ENCODE assay signal across 13 cellular contexts in genomic region chr16:17301184-17301583, GRCh38.
"Had no signal": no experiment of that assay in that cellular context is flagged by ENCODE, and none has a peak within 500 bp of the region (broad histone marks: within the 10 kb centered on the region; RNA-seq: fewer than 3 reads in every experiment).

No MANE protein-coding gene starts in this region.

- H3K9me3 ChIP-seq: left ventricle myocardium inferior, ovary, uterus had no signal

- H3K36me3 ChIP-seq: left ventricle myocardium inferior, ovary, uterus had no signal

- DNase-seq: activated CD4-positive, alpha-beta T cell treated with anti-CD3 and anti-CD28 coated beads, Interleukin-2, amount 10 ng/mL, durations not matched to agents 7 days and 5 days; activated CD4-positive, CD25-positive, alpha-beta regulatory T cell; activated naive CD4-positive, alpha-beta T cell treated with anti-CD3 and anti-CD28 coated beads, Interleukin-2, amount 50 U/mL, for 16 hours; caudate nucleus; effector memory CD4-positive, alpha-beta T cell; left ventricle myocardium inferior; mesenchymal stem cell; ovary; stimulated activated CD4-positive, alpha-beta T cell treated with anti-CD3 and anti-CD28 coated beads, Interleukin-4, amount 100 ng/mL, for 4 hours; uterus had no signal

- H3K27me3 ChIP-seq: ovary, uterus had no signal

- H3K27ac ChIP-seq: coronary artery, left ventricle myocardium inferior, uterus had no signal

- H3K27ac Mint-ChIP-seq: activated T-helper 2 cell treated with anti-CD3 and anti-CD28 coated beads, Interferon-gamma antibody, Interleukin-2, Interleukin-4, amounts not matched to agents 10 μg/mL and 5 μg/mL and 100 μg/mL, durations not matched to agents 14 hours and 24 hours and 36 hours had no signal

- H3K9me3 Mint-ChIP-seq: activated CD4-positive, alpha-beta T cell treated with anti-CD3 and anti-CD28 coated beads, Interleukin-2, amount 10 ng/mL, durations not matched to agents 7 days and 5 days; activated T-helper 2 cell treated with anti-CD3 and anti-CD28 coated beads, Interferon-gamma antibody, Interleukin-2, Interleukin-4, amounts not matched to agents 10 μg/mL and 5 μg/mL and 100 μg/mL, durations not matched to agents 14 hours and 24 hours and 36 hours; neural crest cell had no signal

- H3K4me3 ChIP-seq: coronary artery, left ventricle myocardium inferior, ovary, uterus had no signal

- H3K27me3 Mint-ChIP-seq: activated CD4-positive, alpha-beta T cell treated with anti-CD3 and anti-CD28 coated beads, Interleukin-2, amount 10 ng/mL, durations not matched to agents 7 days and 5 days had no signal

- H3K4me3 Mint-ChIP-seq: activated CD4-positive, alpha-beta T cell treated with anti-CD3 and anti-CD28 coated beads, Interleukin-2, amount 10 ng/mL, durations not matched to agents 7 days and 5 days; neural crest cell had no signal
